ENCODE assay signal across 13 cellular contexts in the genomic region with DNA sequence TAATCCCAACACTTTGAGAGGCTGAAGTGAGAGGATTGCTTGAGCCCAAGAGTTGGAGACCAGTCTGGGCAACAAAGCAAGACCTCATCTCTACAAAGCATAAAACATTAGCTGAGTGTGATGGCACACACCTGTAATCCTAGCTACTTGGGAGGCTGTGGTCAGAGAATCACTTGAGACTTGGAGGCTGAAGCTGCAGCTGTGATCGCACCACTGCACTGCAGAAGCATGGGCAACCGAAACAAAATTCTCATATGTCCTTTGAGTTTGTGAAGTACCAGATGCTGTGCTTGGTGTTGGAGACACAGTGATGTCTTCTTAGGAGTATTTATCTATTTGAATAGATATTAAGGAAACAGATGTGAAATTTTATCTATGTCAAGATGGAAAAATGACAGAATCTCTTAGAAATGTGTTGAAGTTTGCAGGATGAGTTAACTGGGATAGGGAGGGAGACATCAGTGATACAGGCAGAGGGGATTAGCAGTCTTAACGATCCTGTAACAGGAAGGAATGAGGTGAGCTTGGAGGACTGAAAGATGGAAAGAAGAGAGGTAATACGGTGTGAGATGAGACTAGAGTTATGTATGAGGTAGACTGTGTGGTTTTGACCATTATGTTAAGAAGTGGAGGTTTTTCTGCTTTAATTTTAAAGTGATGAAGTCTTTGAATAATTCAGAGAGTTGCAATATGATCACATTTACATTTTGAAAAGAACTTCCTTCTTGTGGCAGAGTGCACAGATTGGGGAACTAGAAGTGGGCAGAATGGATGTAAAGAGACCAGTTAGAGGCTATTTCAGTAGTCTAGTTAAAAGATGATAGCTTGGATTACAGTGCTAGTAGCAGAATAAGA. TPM values are rescaled to one million over a fixed set of nuclear protein-coding genes. Genes with fewer than 3 reads are reported as not detected.
DNase-seq lines count a peak whose midpoint lies in the region; ATAC-seq and TF ChIP-seq lines count a peak whose summit lies in the region.
"Had no signal": no experiment of that assay in that cellular context is flagged by ENCODE, and none has a peak within 500 bp of the region (broad histone marks: within the 10 kb centered on the region; RNA-seq: fewer than 3 reads in every experiment).

No MANE protein-coding gene starts in this region.

- H3K4me3 ChIP-seq in upper lobe of right lung = no peak overlapping the region
- no peak overlapping the region for H3K4me3 ChIP-seq in neural progenitor cell
- H3K4me3 ChIP-seq: adrenal gland, SJSA1, skin epidermis had no signal

- H3K9me3 ChIP-seq in upper lobe of right lung = no peaks in the 10 kb centered on the region
- H3K9me3 ChIP-seq in neural progenitor cell (ENCODE audit: low read depth) = no peaks in the 10 kb centered on the region
- H3K9me3 ChIP-seq: adrenal gland, SJSA1 had no signal

- peaks cover 39% of the 10 kb centered on the region for H3K4me1 Mint-ChIP-seq in activated T-cell treated with anti-CD3 and anti-CD28 coated beads, Interleukin-2, amount 50 U/mL, for 72 hours (ENCODE audit: low read depth)
- H3K4me1 Mint-ChIP-seq in neural progenitor cell = no peaks in the 10 kb centered on the region

- no peaks in the 10 kb centered on the region for H3K9me3 Mint-ChIP-seq in activated T-cell treated with anti-CD3 and anti-CD28 coated beads, Interleukin-2, amount 50 U/mL, for 72 hours
- H3K9me3 Mint-ChIP-seq in neural progenitor cell = peaks cover 45% of the 10 kb centered on the region
- H3K9me3 Mint-ChIP-seq: activated CD8-positive, alpha-beta T cell treated with anti-CD3 and anti-CD28 coated beads for 36 hours had no signal

- H3K27ac ChIP-seq in upper lobe of right lung (no peak overlapping the region), neural progenitor cell (no peak overlapping the region)
- H3K27ac ChIP-seq: adrenal gland, SJSA1, skin epidermis had no signal

- ATAC-seq in activated T-cell treated with anti-CD3 and anti-CD28 coated beads, Interleukin-2, amount 50 U/mL, for 72 hours (replicated peaks in 1 of 2) = peak; percentile 60 to 64
- ATAC-seq in HG02938 (IDR thresholded peaks at IDR 0.05; ENCODE audit: unreplicated experiment) (peak; percentile 51), upper lobe of right lung (peak; percentile 66), GM21737 (IDR thresholded peaks at IDR 0.05; ENCODE audit: unreplicated experiment) (no peak)
- ATAC-seq: activated CD8-positive, alpha-beta T cell treated with anti-CD3 and anti-CD28 coated beads for 36 hours had no signal

- intact Hi-C loops in upper lobe of right lung (cut with DNase I) = no loop called here

- no peak for TF ChIP-seq CTCF in upper lobe of right lung (IDR thresholded peaks at IDR 0.05)
- no peak for TF ChIP-seq CTCF in neural progenitor cell (IDR thresholded peaks at IDR 0.05)

- H3K4me1 ChIP-seq in upper lobe of right lung (peaks cover 15% of the 10 kb centered on the region), neural progenitor cell (peaks cover 19% of the 10 kb centered on the region)
- H3K4me1 ChIP-seq: SJSA1 had no signal

- H3K27me3 ChIP-seq in upper lobe of right lung (no peaks in the 10 kb centered on the region), neural progenitor cell (no peaks in the 10 kb centered on the region)
- H3K27me3 ChIP-seq: adrenal gland, SJSA1 had no signal

- no peak overlapping the region for H3K4me2 ChIP-seq in neural progenitor cell

- H3K36me3 Mint-ChIP-seq in activated T-cell treated with anti-CD3 and anti-CD28 coated beads, Interleukin-2, amount 50 U/mL, for 72 hours (ENCODE audit: insufficient read depth in 2 of 2) = no peaks in the 10 kb centered on the region
- H3K36me3 Mint-ChIP-seq in neural progenitor cell = peaks cover 59% of the 10 kb centered on the region

- DNase-seq in activated T-cell treated with anti-CD3 and anti-CD28 coated beads, Interleukin-2, amount 50 U/mL, for 72 hours = no peak
- DNase-seq in activated T-cell treated with anti-CD3 and anti-CD28 coated beads for 4 hours (no peak), OCI-M1 (lab: John Stamatoyannopoulos, UW) (peak; percentile 23), upper lobe of right lung (no peak), neural progenitor cell (ENCODE audit: low spot score) (no peak), NCI-H1092 treated with DMSO at 0.1 percent for 48 hours (lab: John Stamatoyannopoulos, UW) (no peak)
- DNase-seq: activated CD8-positive, alpha-beta T cell treated with anti-CD3 and anti-CD28 coated beads for 36 hours; adrenal gland; NCI-H2107 had no signal

- H3K79me2 ChIP-seq in neural progenitor cell (ENCODE audit: low read depth) = peaks cover 100% of the 10 kb centered on the region

- no peaks in the 10 kb centered on the region for H3K27me3 Mint-ChIP-seq in activated T-cell treated with anti-CD3 and anti-CD28 coated beads, Interleukin-2, amount 50 U/mL, for 72 hours (ENCODE audit: low read depth)
- H3K27me3 Mint-ChIP-seq in neural progenitor cell (ENCODE audit: insufficient read depth, low read depth) = no peaks in the 10 kb centered on the region
- H3K27me3 Mint-ChIP-seq: activated CD8-positive, alpha-beta T cell treated with anti-CD3 and anti-CD28 coated beads for 36 hours had no signal

- no peak overlapping the region for H3K27ac Mint-ChIP-seq in activated T-cell treated with anti-CD3 and anti-CD28 coated beads, Interleukin-2, amount 50 U/mL, for 72 hours
- no peak overlapping the region for H3K27ac Mint-ChIP-seq in neural progenitor cell
- H3K27ac Mint-ChIP-seq: activated CD8-positive, alpha-beta T cell treated with anti-CD3 and anti-CD28 coated beads for 36 hours had no signal

- no peak overlapping the region for H3K9ac ChIP-seq in neural progenitor cell

- peaks cover 11% of the 10 kb centered on the region for H3F3A ChIP-seq in neural progenitor cell (ENCODE audit: low read depth)

- H3K36me3 ChIP-seq in upper lobe of right lung (no peaks in the 10 kb centered on the region), neural progenitor cell (no peaks in the 10 kb centered on the region)
- H3K36me3 ChIP-seq: adrenal gland, SJSA1 had no signal

- peaks cover 87% of the 10 kb centered on the region for H4K20me1 ChIP-seq in neural progenitor cell (ENCODE audit: low read depth)

- H2AFZ ChIP-seq in neural progenitor cell (replicated peaks) = no peak overlapping the region

- H3K4me3 Mint-ChIP-seq in activated T-cell treated with anti-CD3 and anti-CD28 coated beads, Interleukin-2, amount 50 U/mL, for 72 hours = no peak overlapping the region
- no peak overlapping the region for H3K4me3 Mint-ChIP-seq in neural progenitor cell
- H3K4me3 Mint-ChIP-seq: activated CD8-positive, alpha-beta T cell treated with anti-CD3 and anti-CD28 coated beads for 36 hours had no signal

RNA-seq across cellular contexts. Expression of gene STT3B, which starts 40.1 kb away (rescaled TPM):
- total RNA-seq in activated T-cell treated with anti-CD3 and anti-CD28 coated beads, Interleukin-2, amount 50 U/mL, for 72 hours = 100 to 1,000 TPM; 100 to 119 TPM
- total RNA-seq in upper lobe of right lung (129 TPM), neural progenitor cell (ENCODE audit: low replicate concordance) (164 and 213 TPM in 2 replicates)
